1 cellular context compared by ENCODE assay signal in genomic region chr1:180975551-180975950, GRCh38.
TF ChIP-seq lines count a peak whose summit lies in the region.

No MANE protein-coding gene starts in this region.

TF ChIP-seq in SK-N-SH, 30 proteins besides CTCF, POLR2A, EP300 and RAD21 (continued from another document):
- TF ChIP-seq ZBTB33 (IDR thresholded peaks at IDR 0.05; ENCODE audit: borderline replicate concordance, low read depth) (no peak), EZH2phosphoT487 (IDR thresholded peaks at IDR 0.05; ENCODE audit: borderline replicate concordance, low read depth) (no peak), FOSL2 (IDR thresholded peaks at IDR 0.05; ENCODE audit: borderline replicate concordance, low read depth) (no peak), GABPA (IDR thresholded peaks at IDR 0.05; ENCODE audit: low read depth) (no peak), TCF12 (IDR thresholded peaks at IDR 0.05) (no peak), NFIC (IDR thresholded peaks at IDR 0.05; ENCODE audit: borderline replicate concordance) (no peak), ELF1 (IDR thresholded peaks at IDR 0.05) (no peak), GATA2 (CRISPR knock-in tag; IDR thresholded peaks at IDR 0.05) (no peak), RCOR1 (IDR thresholded peaks at IDR 0.05; ENCODE audit: low read length) (no peak), NRF1 (IDR thresholded peaks at IDR 0.05; ENCODE audit: low read depth, low read length) (no peak), TAF1 (IDR thresholded peaks at IDR 0.05; ENCODE audit: borderline replicate concordance, low read depth, low read length) (no peak), MXI1 (IDR thresholded peaks at IDR 0.05; ENCODE audit: low read depth, low read length) (no peak), TEAD4 (IDR thresholded peaks at IDR 0.05; ENCODE audit: borderline replicate concordance, insufficient read depth) (no peak), FOXJ3 (CRISPR knock-in tag; IDR thresholded peaks at IDR 0.05) (no peak), PBX3 (IDR thresholded peaks at IDR 0.05) (no peak)
- TF ChIP-seq, protein P1, sequence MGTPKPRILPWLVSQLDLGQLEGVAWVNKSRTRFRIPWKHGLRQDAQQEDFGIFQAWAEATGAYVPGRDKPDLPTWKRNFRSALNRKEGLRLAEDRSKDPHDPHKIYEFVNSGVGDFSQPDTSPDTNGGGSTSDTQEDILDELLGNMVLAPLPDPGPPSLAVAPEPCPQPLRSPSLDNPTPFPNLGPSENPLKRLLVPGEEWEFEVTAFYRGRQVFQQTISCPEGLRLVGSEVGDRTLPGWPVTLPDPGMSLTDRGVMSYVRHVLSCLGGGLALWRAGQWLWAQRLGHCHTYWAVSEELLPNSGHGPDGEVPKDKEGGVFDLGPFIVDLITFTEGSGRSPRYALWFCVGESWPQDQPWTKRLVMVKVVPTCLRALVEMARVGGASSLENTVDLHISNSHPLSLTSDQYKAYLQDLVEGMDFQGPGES (IDR thresholded peaks at IDR 0.05; ENCODE audit: low read depth, low read length): no peak
TF ChIP-seq in SK-N-SH: peak in this region for 0.
